ENCODE assay signal across 17 cellular contexts in the genomic region with DNA sequence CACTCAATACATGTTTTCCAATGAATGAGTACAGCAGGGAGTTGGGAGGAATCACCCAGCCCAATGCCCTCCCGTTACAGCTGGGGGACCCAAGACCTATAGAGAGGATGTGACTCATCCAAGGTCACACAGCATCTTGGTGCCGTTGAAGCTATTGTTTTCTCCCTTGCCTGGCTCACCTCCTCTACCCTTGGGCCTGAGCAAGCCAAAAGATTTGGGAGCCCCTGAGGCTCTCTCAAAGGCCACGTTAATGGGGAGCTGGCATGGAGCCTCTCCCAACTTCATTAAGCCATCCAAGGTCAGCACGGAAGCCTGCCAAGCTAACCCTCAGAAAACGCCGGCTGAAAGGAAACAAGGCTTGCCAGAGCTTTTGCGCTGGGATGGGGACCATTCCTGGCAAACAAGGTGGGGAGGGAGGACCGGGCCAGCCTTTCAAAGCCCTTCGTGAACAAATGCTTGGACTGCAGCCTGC. TPM values are rescaled to one million over a fixed set of nuclear protein-coding genes. Genes with fewer than 3 reads are reported as not detected.
DNase-seq lines count a peak whose midpoint lies in the region; ATAC-seq and TF ChIP-seq lines count a peak whose summit lies in the region.
"Had no signal": no experiment of that assay in that cellular context is flagged by ENCODE, and none has a peak within 500 bp of the region (broad histone marks: within the 10 kb centered on the region; RNA-seq: fewer than 3 reads in every experiment).

No MANE protein-coding gene starts in this region.

- H3K4me3 ChIP-seq in GM23248 = no peak overlapping the region
- no peak overlapping the region for H3K4me3 ChIP-seq in gastroesophageal sphincter
- no peak overlapping the region for H3K4me3 ChIP-seq in endodermal cell (ENCODE audit: low read length)
- H3K4me3 ChIP-seq: GM12878 had no signal

- no peak for TF ChIP-seq POLR2A in gastroesophageal sphincter (IDR thresholded peaks at IDR 0.05)

- no peaks in the 10 kb centered on the region for H3K36me3 ChIP-seq in GM23248 (ENCODE audit: low read depth)
- no peaks in the 10 kb centered on the region for H3K36me3 ChIP-seq in gastroesophageal sphincter
- H3K36me3 ChIP-seq in endodermal cell (ENCODE audit: control insufficient read depth, insufficient read depth, low read length) = no peaks in the 10 kb centered on the region

- H3K9ac ChIP-seq in GM23248 = no peak overlapping the region
- no peak overlapping the region for H3K9ac ChIP-seq in endodermal cell (ENCODE audit: extremely low read depth, low read length, poor library complexity, severe bottlenecking)

- no peaks in the 10 kb centered on the region for H3K9me3 ChIP-seq in GM23248 (ENCODE audit: low read depth)
- H3K9me3 ChIP-seq in gastroesophageal sphincter = no peaks in the 10 kb centered on the region
- H3K9me3 ChIP-seq in endodermal cell (ENCODE audit: control insufficient read depth, low read length) = no peaks in the 10 kb centered on the region

- TF ChIP-seq EP300 in gastroesophageal sphincter (IDR thresholded peaks at IDR 0.05) = no peak

- peaks cover 25% of the 10 kb centered on the region for H3K27me3 ChIP-seq in GM23248 (replicated peaks; ENCODE audit: insufficient read depth)
- H3K27me3 ChIP-seq in gastroesophageal sphincter = no peaks in the 10 kb centered on the region
- no peaks in the 10 kb centered on the region for H3K27me3 ChIP-seq in endodermal cell (ENCODE audit: control insufficient read depth, insufficient read depth, low read length, poor library complexity, severe bottlenecking)

- no peaks in the 10 kb centered on the region for H3K79me2 ChIP-seq in GM23248 (ENCODE audit: insufficient read depth)

- peaks cover 11% of the 10 kb centered on the region for H3K4me1 Mint-ChIP-seq in endodermal cell

- no peaks in the 10 kb centered on the region for H3F3A ChIP-seq in GM23248 (ENCODE audit: insufficient read depth)

- no peak overlapping the region for H2AFZ ChIP-seq in GM23248

- no peak overlapping the region for H3K27ac Mint-ChIP-seq in endodermal cell
- H3K27ac Mint-ChIP-seq: activated T-cell treated with anti-CD3 and anti-CD28 coated beads, Interleukin-2, amount 50 U/mL, for 24 hours; effector memory CD8-positive, alpha-beta T cell had no signal

- H4K20me1 ChIP-seq in GM23248 (ENCODE audit: insufficient read depth) = no peaks in the 10 kb centered on the region

- H3K4me1 ChIP-seq in GM23248 (ENCODE audit: insufficient read depth) (peaks cover 5% of the 10 kb centered on the region; the same call in 1 of the 2 replicates), gastroesophageal sphincter (peaks cover 10 to 64% (median 14%) of the 10 kb centered on the region in 3 donors), endodermal cell (ENCODE audit: control insufficient read depth, insufficient read depth, low read length) (peaks cover 3% of the 10 kb centered on the region)

- peak; percentile 32 for ATAC-seq in gastroesophageal sphincter
- ATAC-seq in activated CD4-positive, CD25-positive, alpha-beta regulatory T cell treated with anti-CD3 and anti-CD28 coated beads, Interleukin-2, amount 50 U/mL, for 24 hours = no peak
- ATAC-seq in GM19328 (IDR thresholded peaks at IDR 0.05; ENCODE audit: unreplicated experiment) = no peak
- ATAC-seq: effector memory CD8-positive, alpha-beta T cell; GM12878 had no signal

- no peaks in the 10 kb centered on the region for H3K9me2 ChIP-seq in GM23248 (ENCODE audit: insufficient read depth)

- H3K27me3 Mint-ChIP-seq in endodermal cell (ENCODE audit: insufficient read depth) = peaks cover 3% of the 10 kb centered on the region

- H3K27ac ChIP-seq in GM23248 = no peak overlapping the region
- H3K27ac ChIP-seq in RWPE1 = peak overlapping the region; percentile 77
- peak overlapping the region; percentile 52 to 85 (median 80) for H3K27ac ChIP-seq in gastroesophageal sphincter
- no peak overlapping the region for H3K27ac ChIP-seq in endodermal cell (ENCODE audit: low read depth, low read length)

- WGBS in GM23248 (ENCODE audit: low coverage in 1 of 2, low lambda C conversion rate in 2 of 2, missing lambda C conversion rate in 2 of 2), 2 experiments = 11 to 12% methylated on average over 9 of the region's 9 CpGs
- WGBS in gastroesophageal sphincter (ENCODE audit: low coverage in 1 of 2), 2 donors = 0 to 10% methylated on average over 1 to 7 of the region's 9 CpGs
- WGBS in endodermal cell (ENCODE audit: insufficient coverage in 1 of 2, insufficient read length in 1 of 2), 2 experiments = 90 to 93% methylated on average over 8 to 9 of the region's 9 CpGs

- H3K4me2 ChIP-seq in GM23248 (ENCODE audit: unreplicated experiment) = no peak overlapping the region

- CTCF ChIA-PET in RWPE1 (lab: Yijun Ruan, JAX) = interaction anchor here (0.8 to 0.9 kb wide), 3 partner anchors 15 to 612 kb away, joined by 3 to 7 read pairs (median 3); no protein-coding TSS in a partner anchor

- DNase-seq in GM23248 (peak; percentile 35), RWPE1 (ENCODE audit: low spot score) (peak; percentile 42), pulmonary artery endothelial cell (ENCODE audit: low read depth, low spot score) (peak; percentile 71), islet precursor cell (no peak), endodermal cell (no peak)
- DNase-seq: activated CD4-positive, alpha-beta T cell treated with anti-CD3 and anti-CD28 coated beads for 48 hours; activated T-cell treated with anti-CD3 and anti-CD28 coated beads, Interleukin-2, amount 50 U/mL, for 24 hours; effector memory CD8-positive, alpha-beta T cell; H7; NCI-H2171 treated with DMSO at 0.1 percent for 48 hours; T-helper 2 cell had no signal

- POLR2A ChIA-PET in RWPE1 (lab: Yijun Ruan, JAX; ENCODE audit: low non-redundant PET) = no interaction called here

- no peak overlapping the region for H3K4me3 Mint-ChIP-seq in endodermal cell
- H3K4me3 Mint-ChIP-seq: activated T-cell treated with anti-CD3 and anti-CD28 coated beads, Interleukin-2, amount 50 U/mL, for 24 hours; effector memory CD8-positive, alpha-beta T cell; neural crest cell had no signal

- no peaks in the 10 kb centered on the region for H3K9me3 Mint-ChIP-seq in endodermal cell
- H3K9me3 Mint-ChIP-seq: activated T-cell treated with anti-CD3 and anti-CD28 coated beads, Interleukin-2, amount 50 U/mL, for 24 hours; effector memory CD8-positive, alpha-beta T cell; neural crest cell had no signal

- TF ChIP-seq CTCF in RWPE1 (conservative IDR thresholded peaks at IDR 0.05; ENCODE audit: low read depth) = no peak
- TF ChIP-seq CTCF in gastroesophageal sphincter (IDR thresholded peaks at IDR 0.05) = no peak
- no peak for TF ChIP-seq CTCF in endodermal cell (conservative IDR thresholded peaks at IDR 0.05)

- in situ Hi-C loops in GM23248 (cut with MboI) = no loop called here

- no peaks in the 10 kb centered on the region for H3K36me3 Mint-ChIP-seq in endodermal cell (ENCODE audit: low read depth)

RNA-seq across cellular contexts. Expression of gene KCNB1, which starts 30.4 kb away (rescaled TPM):
- 0.11 TPM in 1 of 2 replicates, not detected in the other for total RNA-seq in GM23248 (2014; rRNA removed; shearing (Covaris generic))
- polyA plus RNA-seq in GM23248 (2016; fragmentation: Nextera tagmentation; extraction: Ambion mirVana) = 0.13 TPM in 1 of 2 replicates, not detected in the other
- 10 to 100 TPM; 26.3 to 44.1 (median 38.0) TPM for total RNA-seq in gastroesophageal sphincter
- under 0.01 TPM in 1 of 2 replicates, not detected in the other for total RNA-seq in pulmonary artery endothelial cell
- under 1 TPM; 0.46 to 0.84 TPM for total RNA-seq in endodermal cell
- 0.78 TPM for polyA plus RNA-seq in endodermal cell (2013, experiment 1 of 2)
- 0.62 TPM for polyA plus RNA-seq in endodermal cell (2013, experiment 2 of 2)
- total RNA-seq: HT-29 had no signal

Comparison
In these comparisons a context has a peak if more than half of its experiments do, and no peak if none do; other contexts are left out.
1. DNase-seq: peak in GM23248 (single experiment), RWPE1 (single experiment) and pulmonary artery endothelial cell (single experiment); none in islet precursor cell (single experiment) and endodermal cell (single experiment).
2. H3K27ac ChIP-seq: peak in RWPE1 (single experiment) and gastroesophageal sphincter (4 of 4); none in GM23248 (single experiment) and endodermal cell (single experiment).
3. RNA of gene KCNB1, which starts 30.4 kb away (total RNA-seq): 26.3 to 44.1 TPM in gastroesophageal sphincter; 0.46 to 0.84 TPM in endodermal cell, 0.11 TPM in GM23248 and under 0.01 TPM in pulmonary artery endothelial cell; every median in the first group is over 10 times any median in the second.